In genomic region chr13:82758056-82758455, GRCh38 we compare ENCODE assay signal across 11 cellular contexts.
DNase-seq lines count a peak whose midpoint lies in the region; ATAC-seq, FAIRE-seq and TF ChIP-seq lines count a peak whose summit lies in the region.
"Had no signal": no experiment of that assay in that cellular context is flagged by ENCODE, and none has a peak within 500 bp of the region (broad histone marks: within the 10 kb centered on the region; RNA-seq: fewer than 3 reads in every experiment).

No MANE protein-coding gene starts in this region.

- H3K27me3 ChIP-seq in A673 (replicated peaks; ENCODE audit: insufficient read depth, low read depth, low read length, poor library complexity) (no peaks in the 10 kb centered on the region), GM23338 (ENCODE audit: insufficient read depth) (no peaks in the 10 kb centered on the region)
- no peaks in the 10 kb centered on the region for H3K27me3 ChIP-seq in CD4-positive, alpha-beta memory T cell (ENCODE audit: insufficient read depth, low read length)

- DNase-seq in A673 (ENCODE audit: low spot score) (peak; percentile 50), GM23338 (ENCODE audit: low spot score) (peak; percentile 83), OCI-M1 (lab: John Stamatoyannopoulos, UW) (peak; percentile 56), fibroblast of the aortic adventitia (ENCODE audit: low read depth) (peak; percentile 36), GM12892 (ENCODE audit: insufficient read length) (no peak)
- DNase-seq in CD4-positive, alpha-beta memory T cell, result no peak
- DNase-seq: stimulated activated CD4-positive, alpha-beta T cell treated with anti-CD3 and anti-CD28 coated beads, Interleukin-15, amount 100 ng/mL, for 24 hours had no signal

- H3K27ac Mint-ChIP-seq in GM23338, result no peak overlapping the region
- no peak overlapping the region for H3K27ac Mint-ChIP-seq in CD4-positive, alpha-beta memory T cell
- H3K27ac Mint-ChIP-seq: memory B cell had no signal

- H3K4me1 ChIP-seq in A673 (ENCODE audit: insufficient read depth, low read length, poor library complexity, severe bottlenecking), result no peaks in the 10 kb centered on the region
- H3K4me1 ChIP-seq in GM23338 (ENCODE audit: insufficient read depth), result no peaks in the 10 kb centered on the region
- H3K4me1 ChIP-seq in CD4-positive, alpha-beta memory T cell (ENCODE audit: insufficient read depth, low read length), result no peaks in the 10 kb centered on the region

- intact Hi-C loops in A673 (cut with micrococcal nuclease; ENCODE audit: unreplicated experiment), result no loop called here
- intact Hi-C loops in CD4-positive, alpha-beta memory T cell (cut with micrococcal nuclease), result no loop called here

- no peak overlapping the region for H3K27ac ChIP-seq in A673 (ENCODE audit: low read depth, low read length, poor library complexity, severe bottlenecking)
- no peak overlapping the region for H3K27ac ChIP-seq in GM23338 (ENCODE audit: low read depth)
- H3K27ac ChIP-seq in CD4-positive, alpha-beta memory T cell (ENCODE audit: low read depth, low read length), result no peak overlapping the region
- H3K27ac ChIP-seq: thoracic aorta had no signal

- H3K27me3 Mint-ChIP-seq in GM23338 (ENCODE audit: insufficient read depth, low read depth, poor library complexity), result peaks cover 5% of the 10 kb centered on the region
- H3K27me3 Mint-ChIP-seq in CD4-positive, alpha-beta memory T cell, result no peaks in the 10 kb centered on the region
- H3K27me3 Mint-ChIP-seq: memory B cell had no signal

- BruUV-seq in A673 (replicated peaks; lab: Mats Ljungman, UMichigan), result no TSS peak

- H3K36me3 ChIP-seq in A673 (ENCODE audit: insufficient read depth, low read length, poor library complexity, severe bottlenecking), result no peaks in the 10 kb centered on the region
- H3K36me3 ChIP-seq in GM23338 (ENCODE audit: insufficient read depth), result no peaks in the 10 kb centered on the region
- H3K36me3 ChIP-seq in CD4-positive, alpha-beta memory T cell (ENCODE audit: insufficient read depth, low read length), result no peaks in the 10 kb centered on the region
- H3K36me3 ChIP-seq: thoracic aorta had no signal

- H3K4me1 Mint-ChIP-seq in GM23338, result peaks cover 3% of the 10 kb centered on the region; the same call in 1 of the 3 replicates
- no peaks in the 10 kb centered on the region for H3K4me1 Mint-ChIP-seq in CD4-positive, alpha-beta memory T cell
- H3K4me1 Mint-ChIP-seq: memory B cell had no signal

- no peaks in the 10 kb centered on the region for H3K9me3 Mint-ChIP-seq in GM23338
- H3K9me3 Mint-ChIP-seq in CD4-positive, alpha-beta memory T cell, result peaks cover 0 to 7% (median 0%) of the 10 kb centered on the region in 8 donors

- POLR2A ChIA-PET in A673 (lab: Charles Lee; ENCODE audit: low non-redundant PET), result no interaction called here
- POLR2A ChIA-PET in CD4-positive, alpha-beta memory T cell (lab: Charles Lee; ENCODE audit: partially characterized antibody), result no interaction called here

- H3K4me3 ChIP-seq in A673 (ENCODE audit: low read depth, low read length, poor library complexity, severe bottlenecking), result no peak overlapping the region
- H3K4me3 ChIP-seq in GM23338, result no peak overlapping the region
- H3K4me3 ChIP-seq in fibroblast of the aortic adventitia (ENCODE audit: low read depth, low read length), result no peak overlapping the region
- H3K4me3 ChIP-seq in CD4-positive, alpha-beta memory T cell (ENCODE audit: low read length in 2 of 2), result no peak overlapping the region
- H3K4me3 ChIP-seq: thoracic aorta had no signal

- H3K79me2 ChIP-seq in GM23338 (replicated peaks; ENCODE audit: insufficient read depth), result no peaks in the 10 kb centered on the region

- CTCF ChIA-PET in A673 (lab: Charles Lee), result no interaction called here
- CTCF ChIA-PET in CD4-positive, alpha-beta memory T cell (lab: Charles Lee; ENCODE audit: partially characterized antibody), result no interaction called here

- H3F3A ChIP-seq in GM23338 (replicated peaks; ENCODE audit: low read depth), result no peaks in the 10 kb centered on the region

- H3K4me3 Mint-ChIP-seq in GM23338, result no peak overlapping the region
- H3K4me3 Mint-ChIP-seq in CD4-positive, alpha-beta memory T cell, result no peak overlapping the region
- H3K4me3 Mint-ChIP-seq: memory B cell had no signal

- H3K4me2 ChIP-seq in GM23338, result no peak overlapping the region

- peaks cover 5% of the 10 kb centered on the region; the same call in 1 of the 2 replicates for H3K9me2 ChIP-seq in GM23338 (ENCODE audit: insufficient read depth)

- H4K20me1 ChIP-seq in GM23338 (replicated peaks; ENCODE audit: insufficient read depth), result no peaks in the 10 kb centered on the region

- no peaks in the 10 kb centered on the region for H3K9me3 ChIP-seq in A673 (ENCODE audit: low read depth, low read length, poor library complexity, severe bottlenecking)
- H3K9me3 ChIP-seq in CD4-positive, alpha-beta memory T cell (ENCODE audit: control insufficient read depth in 1 of 2, low read length in 2 of 2), result no peaks in the 10 kb centered on the region

- peak; percentile 41 for TF ChIP-seq CTCF in A673 (conservative IDR thresholded peaks at IDR 0.05; ENCODE audit: low read depth, low read length)
- TF ChIP-seq CTCF in GM23338 (conservative IDR thresholded peaks at IDR 0.05; ENCODE audit: low read depth in 2 of 2), result peak; percentile 74 to 79
- TF ChIP-seq CTCF in fibroblast of the aortic adventitia (IDR thresholded peaks at IDR 0.05; ENCODE audit: insufficient read depth, low read length), result peak; percentile 42

- H2AFZ ChIP-seq in GM23338, result peak overlapping the region; percentile 87

- no peak for FAIRE-seq in GM12892 (lab: Jason Lieb, UNC)

- ATAC-seq in GM23338 (peak; percentile 99), GM18519 (IDR thresholded peaks at IDR 0.05; ENCODE audit: low FRiP score, unreplicated experiment) (no peak), HG03354 (IDR thresholded peaks at IDR 0.05; ENCODE audit: poor library complexity, severe bottlenecking, unreplicated experiment) (no peak)

- no peaks in the 10 kb centered on the region; the same call in 2 of the 3 replicates for H3K36me3 Mint-ChIP-seq in GM23338 (ENCODE audit: low read depth)
- no peaks in the 10 kb centered on the region for H3K36me3 Mint-ChIP-seq in CD4-positive, alpha-beta memory T cell
- H3K36me3 Mint-ChIP-seq: memory B cell had no signal

- TF ChIP-seq POLR2A in GM12892 (IDR thresholded peaks at IDR 0.05; ENCODE audit: low read depth, low read length), result no peak

TF ChIP-seq in GM23338, 12 proteins besides CTCF, POLR2A, EP300 and RAD21 (continues in another document):
- TF ChIP-seq EZH2 (IDR thresholded peaks at IDR 0.05; ENCODE audit: low read depth, unreplicated experiment) (no peak), NANOG (IDR thresholded peaks at IDR 0.05; ENCODE audit: borderline replicate concordance) (no peak), EZH2phosphoT487 (IDR thresholded peaks at IDR 0.05; ENCODE audit: unreplicated experiment) (no peak), STAT1 (IDR thresholded peaks at IDR 0.05; ENCODE audit: unreplicated experiment) (no peak), CREB1 (CRISPR knock-in tag; IDR thresholded peaks at IDR 0.05; ENCODE audit: low read depth) (no peak)

Comparison
In these comparisons a context has a peak if more than half of its experiments do, and no peak if none do; other contexts are left out.
1. DNase-seq: peak in A673 (single experiment), GM23338 (single experiment), OCI-M1 (single experiment) and fibroblast of the aortic adventitia (single experiment); none in CD4-positive, alpha-beta memory T cell (0 of 5) and GM12892 (single experiment).
2. Peak in every context shown above with its lines, with median percentiles within 50 percentile points of each other: CTCF ChIP-seq.